In the genomic region with DNA sequence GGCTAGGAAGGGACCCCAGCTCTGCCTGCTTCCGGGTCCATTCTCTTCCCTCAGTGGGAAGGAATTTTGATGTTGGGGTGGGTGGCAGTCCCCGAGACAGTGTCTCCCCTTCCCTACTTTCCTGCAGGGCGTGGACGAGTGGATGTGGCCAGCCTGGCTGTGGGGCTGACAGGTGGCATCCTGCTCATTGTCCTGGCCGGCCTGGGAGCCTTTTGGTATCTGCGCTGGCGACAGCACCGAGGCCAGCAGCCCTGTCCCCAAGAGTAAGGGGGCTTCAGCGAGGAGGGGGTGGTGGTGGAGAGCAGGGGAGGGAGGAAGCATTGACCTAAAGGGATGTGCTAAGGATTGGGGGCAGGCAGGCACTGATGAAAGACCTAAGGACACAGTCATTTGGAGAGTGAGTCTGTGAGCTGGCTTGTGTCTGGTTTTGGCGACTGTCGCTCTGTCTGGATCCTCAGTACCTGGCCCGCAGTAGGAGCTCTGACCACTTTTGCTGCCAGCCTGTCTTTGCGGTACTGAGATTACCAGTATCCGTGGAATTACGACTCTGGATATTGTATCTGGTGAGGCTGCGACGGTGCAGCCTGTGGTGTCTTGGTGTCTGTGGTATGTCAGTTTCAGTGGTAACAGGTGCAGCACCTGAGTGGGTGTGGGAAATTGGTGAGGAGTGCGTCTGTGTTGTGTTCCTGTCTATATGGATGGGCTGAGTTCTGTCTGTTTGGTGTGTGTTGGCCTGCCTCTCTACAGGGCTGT, we compare ENCODE assay signal across 1 cellular context.
TF ChIP-seq lines count a peak whose summit lies in the region.

No MANE protein-coding gene starts in this region.

TF ChIP-seq in K562, 482 proteins besides CTCF, POLR2A, EP300 and RAD21:
- TF ChIP-seq CEBPB (tag; IDR thresholded peaks at IDR 0.05): no peak
- TF ChIP-seq DPF2 (IDR thresholded peaks at IDR 0.05): no peak
- TF ChIP-seq CBFB (CRISPR knock-in tag; IDR thresholded peaks at IDR 0.05): no peak
- no peak for TF ChIP-seq GTF3C2 (IDR thresholded peaks at IDR 0.05; ENCODE audit: borderline replicate concordance, extremely low read depth, insufficient read length)
- TF ChIP-seq ZNF75A (CRISPR knock-in tag; IDR thresholded peaks at IDR 0.05): no peak
- TF ChIP-seq ZNF561 (CRISPR knock-in tag; conservative IDR thresholded peaks at IDR 0.05): no peak
- no peak for TF ChIP-seq HOMEZ (CRISPR knock-in tag; IDR thresholded peaks at IDR 0.05)
- no peak for TF ChIP-seq SMAD1 (IDR thresholded peaks at IDR 0.05; ENCODE audit: low read depth, low read length, partially characterized antibody)
- TF ChIP-seq RBM39 (optimal IDR thresholded peaks at IDR 0.05; ENCODE audit: low read depth, low read length): no peak
